In genomic region chr17:56979091-56979480, GRCh38 we compare ENCODE assay signal across 9 cellular contexts. TPM values are rescaled to one million over a fixed set of nuclear protein-coding genes. Genes with fewer than 3 reads are reported as not detected.
A peak's percentile ranks its signal among the peaks of the same experiment; 100 is the strongest.
DNase-seq lines count a peak whose midpoint lies in the region; ATAC-seq, FAIRE-seq and TF ChIP-seq lines count a peak whose summit lies in the region.
"Had no signal": no experiment of that assay in that cellular context is flagged by ENCODE, and none has a peak within 500 bp of the region (broad histone marks: within the 10 kb centered on the region; RNA-seq: fewer than 3 reads in every experiment).

No MANE protein-coding gene starts in this region.

- H3K9me3 ChIP-seq in ES-I3 (ENCODE audit: control insufficient read depth, insufficient read depth, low read length) (no peaks in the 10 kb centered on the region), neuron (ENCODE audit: low read length) (no peaks in the 10 kb centered on the region)

- TF ChIP-seq CTCF in brain (conservative IDR thresholded peaks at IDR 0.05): no peak

- FAIRE-seq in frontal cortex (lab: Jason Lieb, UNC): no peak

- DNase-seq in frontal cortex (ENCODE audit: low spot score in 2 of 2): no peak
- DNase-seq in NCI-H1092 (lab: John Stamatoyannopoulos, UW): no peak
- DNase-seq in SW 1271 (lab: John Stamatoyannopoulos, UW): no peak
- DNase-seq: activated CD4-positive, alpha-beta T cell treated with anti-CD3 and anti-CD28 coated beads, Interleukin-2, amount 50 U/mL, for 4 hours had no signal

- H3K27ac Mint-ChIP-seq in brain: peak overlapping the region in 2 of 5 experiments; percentile 40 to 42

- no peaks in the 10 kb centered on the region for H3K36me3 ChIP-seq in ES-I3 (ENCODE audit: insufficient read depth, low read length)
- peaks cover 3% of the 10 kb centered on the region for H3K36me3 ChIP-seq in neuron (ENCODE audit: insufficient read depth, low read length)

- H2AFZ ChIP-seq in neuron (ENCODE audit: low read depth, low read length): peak overlapping the region; percentile 91

- peak overlapping the region; percentile 89 to 94 (median 93) for H3K4me3 Mint-ChIP-seq in brain

- peak overlapping the region; percentile 90 for H3K4me3 ChIP-seq in neuron (ENCODE audit: low read length)

- peak overlapping the region; percentile 66; the same call in 1 of the 2 replicates for H3K9ac ChIP-seq in ES-I3 (ENCODE audit: low read depth, low read length)

- H3K27me3 Mint-ChIP-seq in brain: peaks cover 10% of the 10 kb centered on the region

- no peaks in the 10 kb centered on the region for H3K27me3 ChIP-seq in neuron (ENCODE audit: insufficient read depth, low read length)

- H3K36me3 Mint-ChIP-seq in brain: no peaks in the 10 kb centered on the region

- H3K4me1 Mint-ChIP-seq in brain: peaks cover 38% of the 10 kb centered on the region

- ATAC-seq in HG03045 (IDR thresholded peaks at IDR 0.05; ENCODE audit: unreplicated experiment) (peak; percentile 21), GM21576 (IDR thresholded peaks at IDR 0.05; ENCODE audit: unreplicated experiment) (no peak)

- H3K4me1 ChIP-seq in ES-I3 (ENCODE audit: insufficient read depth, low read length): peaks cover 9% of the 10 kb centered on the region; the same call in 1 of the 2 replicates
- peaks cover 24% of the 10 kb centered on the region for H3K4me1 ChIP-seq in neuron (ENCODE audit: insufficient read depth, low read length)

- no peaks in the 10 kb centered on the region for H3K9me3 Mint-ChIP-seq in brain

RNA-seq across cellular contexts. Expression of gene SCPEP1, which starts 1.2 kb away (rescaled TPM):
- polyA plus RNA-seq in brain (ENCODE audit: insufficient read depth, low read depth, low replicate concordance): 113 TPM
- 3.3 TPM for total RNA-seq in frontal cortex

RNA-seq across cellular contexts. Expression of gene COIL, which starts 18.2 kb away (rescaled TPM):
- polyA plus RNA-seq in brain (ENCODE audit: insufficient read depth, low read depth, low replicate concordance): 15.3 TPM
- total RNA-seq in frontal cortex: 32.6 TPM
